Comparison of ENCODE assay signal across 14 cellular contexts in the genomic region with DNA sequence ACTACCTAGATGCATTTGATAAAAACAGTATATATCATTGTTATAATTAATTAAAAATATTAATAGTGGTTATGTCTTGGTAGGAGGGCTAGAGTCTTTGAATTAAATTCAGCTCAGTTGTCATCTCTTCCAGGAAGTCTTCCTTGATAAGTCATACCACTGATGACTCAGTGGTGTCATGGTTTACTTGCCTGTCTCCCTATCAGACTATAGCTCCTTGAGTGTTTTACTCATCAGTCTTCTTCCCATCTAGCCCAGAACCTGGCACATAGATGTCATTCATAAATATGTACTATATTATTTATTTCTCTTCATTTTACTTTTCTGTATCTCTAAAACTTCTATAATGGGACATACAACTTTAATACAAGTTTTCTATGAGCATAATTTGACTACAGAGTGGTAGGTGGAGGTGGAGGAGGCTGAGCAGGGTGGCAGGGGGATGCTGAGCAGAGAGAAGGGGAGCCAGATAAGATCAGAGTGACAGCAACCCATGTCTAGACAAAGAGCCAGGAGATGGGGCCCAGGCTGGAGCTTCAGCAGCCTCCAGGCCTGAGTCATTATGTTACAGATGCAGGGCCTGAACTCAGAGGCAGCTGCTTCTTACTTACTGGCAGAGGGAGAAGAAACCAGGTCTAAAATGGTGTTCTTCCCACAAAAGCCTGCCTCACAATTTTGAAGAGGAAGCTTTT.
DNase-seq lines count a peak whose midpoint lies in the region; TF ChIP-seq lines count a peak whose summit lies in the region.
"Had no signal": no experiment of that assay in that cellular context is flagged by ENCODE, and none has a peak within 500 bp of the region (broad histone marks: within the 10 kb centered on the region; RNA-seq: fewer than 3 reads in every experiment).

No MANE protein-coding gene starts in this region.

- no peaks in the 10 kb centered on the region for H3K79me2 ChIP-seq in PC-9 (ENCODE audit: low read depth)

- peaks cover 72% of the 10 kb centered on the region for H3K36me3 Mint-ChIP-seq in activated T-cell treated with anti-CD3 and anti-CD28 coated beads, Interleukin-2, amount 50 U/mL, for 24 hours (ENCODE audit: low read depth)

- H3K27me3 Mint-ChIP-seq in activated T-cell treated with anti-CD3 and anti-CD28 coated beads, Interleukin-2, amount 50 U/mL, for 24 hours: no peaks in the 10 kb centered on the region

- peak overlapping the region; percentile 95 for H3K27ac Mint-ChIP-seq in activated T-cell treated with anti-CD3 and anti-CD28 coated beads, Interleukin-2, amount 50 U/mL, for 24 hours

- no peaks in the 10 kb centered on the region for H3K36me3 ChIP-seq in PC-9 (ENCODE audit: low read depth)

- CTCF ChIA-PET in PC-9 (lab: Charles Lee): no interaction called here

- TF ChIP-seq CTCF in fibroblast of the aortic adventitia (IDR thresholded peaks at IDR 0.05; ENCODE audit: insufficient read depth, low read length): no peak
- TF ChIP-seq CTCF in PC-9 (conservative IDR thresholded peaks at IDR 0.05): no peak

- no peaks in the 10 kb centered on the region for H3K9me2 ChIP-seq in PC-9 (ENCODE audit: insufficient read depth)

- intact Hi-C loops in PC-9 (cut with micrococcal nuclease; ENCODE audit: unreplicated experiment): no loop called here

- no TSS peak for BruUV-seq in PC-9 (replicated peaks; lab: Mats Ljungman, UMichigan)

- peak; percentile 8 for DNase-seq in activated CD8-positive, alpha-beta memory T cell treated with anti-CD3 and anti-CD28 coated beads, Interleukin-2, amount 50 U/mL, for 24 hours (ENCODE audit: extremely low read depth)
- DNase-seq in activated CD8-positive, alpha-beta memory T cell treated with anti-CD3 and anti-CD28 coated beads for 24 hours: no peak
- DNase-seq in activated T-cell treated with anti-CD3 and anti-CD28 coated beads, Interleukin-2, amount 50 U/mL, for 24 hours: peak; percentile 35
- DNase-seq in fibroblast of the aortic adventitia (ENCODE audit: low read depth) (peak; percentile 46), NCI-H2081 (lab: John Stamatoyannopoulos, UW) (no peak), PC-9 (no peak), NCI-H748 treated with DMSO at 0.1 percent for 48 hours (lab: John Stamatoyannopoulos, UW) (no peak)
- DNase-seq in stimulated activated CD8-positive, alpha-beta memory T cell treated with anti-CD3 and anti-CD28 coated beads, Interleukin-4, amount 100 ng/mL, for 24 hours (ENCODE audit: low read depth): peak; percentile 11
- DNase-seq: left ventricle myocardium inferior, SHP77 treated with DMSO at 0.1 percent for 48 hours, sigmoid colon, substantia nigra had no signal

- no peak overlapping the region for H2AFZ ChIP-seq in PC-9

- H3F3A ChIP-seq in PC-9 (ENCODE audit: insufficient read depth, low read depth): no peaks in the 10 kb centered on the region

- H3K4me2 ChIP-seq in PC-9: no peak overlapping the region

- H3K4me1 ChIP-seq in PC-9 (replicated peaks; ENCODE audit: insufficient read depth): no peaks in the 10 kb centered on the region

- peaks cover 33% of the 10 kb centered on the region for H3K4me1 Mint-ChIP-seq in activated T-cell treated with anti-CD3 and anti-CD28 coated beads, Interleukin-2, amount 50 U/mL, for 24 hours (ENCODE audit: low read depth)

- H3K27ac ChIP-seq in PC-9: no peak overlapping the region
- H3K27ac ChIP-seq: C4-2B, left ventricle myocardium inferior, sigmoid colon had no signal

- POLR2A ChIA-PET in PC-9 (lab: Charles Lee; ENCODE audit: unreplicated experiment): interaction anchor here (0.7 kb wide), 1 partner anchor 11 kb away, joined by 5 read pairs; no protein-coding TSS in a partner anchor

- no peaks in the 10 kb centered on the region for H3K9me3 Mint-ChIP-seq in activated T-cell treated with anti-CD3 and anti-CD28 coated beads, Interleukin-2, amount 50 U/mL, for 24 hours

- H3K4me3 Mint-ChIP-seq in activated T-cell treated with anti-CD3 and anti-CD28 coated beads, Interleukin-2, amount 50 U/mL, for 24 hours: peak overlapping the region; percentile 13

- no peaks in the 10 kb centered on the region for H3K27me3 ChIP-seq in PC-9 (ENCODE audit: insufficient read depth, low read depth)
- H3K27me3 ChIP-seq: sigmoid colon had no signal

- H4K20me1 ChIP-seq in PC-9 (ENCODE audit: insufficient read depth): no peaks in the 10 kb centered on the region

- H3K9me3 ChIP-seq in PC-9 (ENCODE audit: insufficient read depth, low read depth): no peaks in the 10 kb centered on the region
- H3K9me3 ChIP-seq: left ventricle myocardium inferior, sigmoid colon had no signal

- H3K4me3 ChIP-seq in fibroblast of the aortic adventitia (ENCODE audit: low read depth, low read length) (no peak overlapping the region), PC-9 (no peak overlapping the region)
- H3K4me3 ChIP-seq: GM12878, left ventricle myocardium inferior, sigmoid colon had no signal

Comparison
In these comparisons a context has a peak if more than half of its experiments do, and no peak if none do; other contexts are left out.
1. DNase-seq: peak in activated CD8-positive, alpha-beta memory T cell treated with anti-CD3 and anti-CD28 coated beads, Interleukin-2, amount 50 U/mL, for 24 hours (single experiment), activated T-cell treated with anti-CD3 and anti-CD28 coated beads, Interleukin-2, amount 50 U/mL, for 24 hours (single experiment), fibroblast of the aortic adventitia (single experiment) and stimulated activated CD8-positive, alpha-beta memory T cell treated with anti-CD3 and anti-CD28 coated beads, Interleukin-4, amount 100 ng/mL, for 24 hours (single experiment); none in activated CD8-positive, alpha-beta memory T cell treated with anti-CD3 and anti-CD28 coated beads for 24 hours (single experiment), NCI-H2081 (0 of 2), PC-9 (0 of 2) and NCI-H748 treated with DMSO at 0.1 percent for 48 hours (single experiment).